ENCODE assay signal across 9 cellular contexts in the genomic region with DNA sequence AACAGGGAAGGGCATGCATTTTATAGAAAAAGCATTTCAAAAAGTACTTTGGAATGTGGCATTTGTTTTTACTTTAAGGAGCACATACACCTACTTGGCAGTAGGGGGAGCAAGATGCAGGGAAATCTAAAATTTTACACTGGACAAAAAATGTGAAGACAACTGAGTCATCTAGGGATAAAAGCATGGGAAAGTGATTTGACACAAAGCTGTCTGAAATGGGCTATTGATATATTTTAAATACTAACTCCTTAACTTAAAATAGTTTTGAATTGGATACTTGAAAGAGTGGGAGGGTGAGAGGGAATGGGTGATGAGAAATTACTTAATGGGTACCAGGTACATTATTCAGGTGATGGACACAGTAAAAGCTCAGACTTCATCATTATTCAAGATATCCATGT. TPM values are rescaled to one million over a fixed set of nuclear protein-coding genes. Genes with fewer than 3 reads are reported as not detected.
DNase-seq lines count a peak whose midpoint lies in the region; ATAC-seq and TF ChIP-seq lines count a peak whose summit lies in the region.
"Had no signal": no experiment of that assay in that cellular context is flagged by ENCODE, and none has a peak within 500 bp of the region (broad histone marks: within the 10 kb centered on the region; RNA-seq: fewer than 3 reads in every experiment).

No MANE protein-coding gene starts in this region.

- no peak overlapping the region for H3K27ac Mint-ChIP-seq in neural crest cell (ENCODE audit: unreplicated experiment)
- H3K27ac Mint-ChIP-seq: activated naive CD4-positive, alpha-beta T cell treated with anti-CD3 and anti-CD28 coated beads, Interleukin-2, amount 50 U/mL, for 24 hours had no signal

- no peak overlapping the region for H3K27ac ChIP-seq in coronary artery

- DNase-seq in NCI-H510A treated with DMSO at 0.1 percent for 48 hours (lab: John Stamatoyannopoulos, UW) = peak; percentile 58
- no peak for DNase-seq in NCI-H510A (lab: John Stamatoyannopoulos, UW)
- peak; percentile 32 for DNase-seq in NCI-H345 (lab: John Stamatoyannopoulos, UW)
- no peak for DNase-seq in coronary artery (ENCODE audit: low spot score)
- no peak for DNase-seq in neural crest cell (ENCODE audit: low read depth, low spot score)
- no peak for DNase-seq in activated effector memory CD4-positive, alpha-beta T cell treated with anti-CD3 and anti-CD28 coated beads, Interleukin-2, amount 50 U/mL, for 16 hours
- DNase-seq in germinal center (ENCODE audit: low spot score) = no peak

- no peak overlapping the region for H3K4me3 Mint-ChIP-seq in neural crest cell
- H3K4me3 Mint-ChIP-seq: activated naive CD4-positive, alpha-beta T cell treated with anti-CD3 and anti-CD28 coated beads, Interleukin-2, amount 50 U/mL, for 24 hours had no signal

- H3K4me3 ChIP-seq in coronary artery = no peak overlapping the region

- peaks cover 26% of the 10 kb centered on the region for H3K27me3 Mint-ChIP-seq in neural crest cell (ENCODE audit: low read depth)

- ATAC-seq in HG02981 (IDR thresholded peaks at IDR 0.05; ENCODE audit: unreplicated experiment) = no peak

- no peaks in the 10 kb centered on the region for H3K36me3 Mint-ChIP-seq in neural crest cell (ENCODE audit: low read depth)
- H3K36me3 Mint-ChIP-seq: activated naive CD4-positive, alpha-beta T cell treated with anti-CD3 and anti-CD28 coated beads, Interleukin-2, amount 50 U/mL, for 24 hours had no signal

- H3K9me3 Mint-ChIP-seq in neural crest cell = no peaks in the 10 kb centered on the region

- H3K4me1 Mint-ChIP-seq in neural crest cell = no peaks in the 10 kb centered on the region
- H3K4me1 Mint-ChIP-seq: activated naive CD4-positive, alpha-beta T cell treated with anti-CD3 and anti-CD28 coated beads, Interleukin-2, amount 50 U/mL, for 24 hours had no signal

- TF ChIP-seq CTCF in coronary artery (IDR thresholded peaks at IDR 0.05) (peak; percentile 55), neural crest cell (conservative IDR thresholded peaks at IDR 0.05) (peak; percentile 93)

RNA-seq across cellular contexts. Expression of gene TMEM200C, which starts 15.8 kb away (rescaled TPM):
- total RNA-seq in neural crest cell = 24.2 and 26.1 TPM in 2 replicates

Comparison
In these comparisons a context has a peak if more than half of its experiments do, and no peak if none do; other contexts are left out.
1. DNase-seq: peak in NCI-H510A treated with DMSO at 0.1 percent for 48 hours (single experiment) and NCI-H345 (single experiment); none in NCI-H510A (single experiment), coronary artery (single experiment), neural crest cell (single experiment), activated effector memory CD4-positive, alpha-beta T cell treated with anti-CD3 and anti-CD28 coated beads, Interleukin-2, amount 50 U/mL, for 16 hours (single experiment) and germinal center (single experiment).